In the genomic region with DNA sequence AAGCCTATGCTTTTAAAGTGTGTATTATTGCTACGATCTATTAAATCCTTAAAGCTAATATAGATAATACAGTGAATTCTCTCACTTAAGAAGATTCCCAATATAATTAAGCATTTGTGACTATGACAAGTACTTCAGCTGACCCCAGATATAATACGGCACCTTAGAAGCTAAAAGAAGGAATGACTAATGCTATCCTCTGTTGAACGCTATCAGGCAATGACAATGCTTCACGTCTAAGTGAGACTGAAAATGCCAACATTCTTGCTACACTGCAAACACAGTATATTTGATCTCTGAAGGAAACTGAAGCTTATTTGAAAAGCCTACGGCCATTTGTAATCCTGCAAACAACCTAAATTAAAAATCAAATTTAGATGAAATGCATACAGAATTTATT, we compare ENCODE assay signal across 19 cellular contexts.
"Had no signal": no experiment of that assay in that cellular context is flagged by ENCODE, and none has a peak within 500 bp of the region (broad histone marks: within the 10 kb centered on the region; RNA-seq: fewer than 3 reads in every experiment).

No MANE protein-coding gene starts in this region.

- H3K27ac ChIP-seq: coronary artery, right lobe of liver, suprapubic skin, upper lobe of right lung had no signal

- H3K9me3 ChIP-seq: suprapubic skin, upper lobe of right lung had no signal

- H3K4me3 Mint-ChIP-seq: activated T-cell treated with anti-CD3 and anti-CD28 coated beads, Interleukin-2, amount 50 U/mL, for 4 hours; naive thymus-derived CD8-positive, alpha-beta T cell; T-helper 2 cell treated with Interferon-gamma antibody and Interleukin-4, amounts not matched to agents 5 μg/mL and 100 μg/mL, for 36 hours had no signal

- DNase-seq: activated CD4-positive, alpha-beta T cell treated with anti-CD3 and anti-CD28 coated beads, Interleukin-2, amount 50 U/mL, for 48 hours; activated CD4-positive, CD25-positive, alpha-beta regulatory T cell treated with anti-CD3 and anti-CD28 coated beads, Interleukin-2, amount 50 U/mL, for 72 hours; activated effector memory CD4-positive, alpha-beta T cell treated with anti-CD3 and anti-CD28 coated beads, Interleukin-2, amount 50 U/mL, for 16 hours; activated T-cell treated with anti-CD3 and anti-CD28 coated beads, Interleukin-2, amount 50 U/mL, for 4 hours; effector CD4-positive, alpha-beta T cell; left colon; mammary epithelial cell; mucosa of descending colon; naive thymus-derived CD8-positive, alpha-beta T cell; posterior cingulate gyrus; right lobe of liver; stimulated activated CD4-positive, alpha-beta T cell treated with anti-CD3 and anti-CD28 coated beads, Interleukin-2, amount 100 ng/mL, for 24 hours; stimulated activated naive CD4-positive, alpha-beta T cell; upper lobe of right lung had no signal

- ATAC-seq: activated naive CD4-positive, alpha-beta T cell treated with anti-CD3 and anti-CD28 coated beads, Interleukin-2, amount 50 U/mL, for 72 hours; activated T-cell treated with anti-CD3 and anti-CD28 coated beads, Interleukin-2, amount 50 U/mL, for 4 hours; left colon; mucosa of descending colon; naive thymus-derived CD8-positive, alpha-beta T cell; right lobe of liver; upper lobe of right lung had no signal

- FAIRE-seq: endothelial cell of umbilical vein had no signal

- H3K27me3 ChIP-seq: right lobe of liver, suprapubic skin, upper lobe of right lung had no signal

- H3K4me1 ChIP-seq: suprapubic skin, upper lobe of right lung had no signal

- H3K27ac Mint-ChIP-seq: activated naive CD4-positive, alpha-beta T cell treated with anti-CD3 and anti-CD28 coated beads, Interleukin-2, amount 50 U/mL, for 72 hours; naive thymus-derived CD8-positive, alpha-beta T cell; T-helper 2 cell treated with Interferon-gamma antibody and Interleukin-4, amounts not matched to agents 5 μg/mL and 100 μg/mL, for 36 hours had no signal

- H3K4me3 ChIP-seq: coronary artery, mucosa of descending colon, right lobe of liver, suprapubic skin, upper lobe of right lung had no signal

- H3K36me3 ChIP-seq: right lobe of liver, upper lobe of right lung had no signal

- H3K27me3 Mint-ChIP-seq: naive thymus-derived CD8-positive, alpha-beta T cell had no signal
